Comparison of ENCODE assay signal across 24 cellular contexts in the genomic region with DNA sequence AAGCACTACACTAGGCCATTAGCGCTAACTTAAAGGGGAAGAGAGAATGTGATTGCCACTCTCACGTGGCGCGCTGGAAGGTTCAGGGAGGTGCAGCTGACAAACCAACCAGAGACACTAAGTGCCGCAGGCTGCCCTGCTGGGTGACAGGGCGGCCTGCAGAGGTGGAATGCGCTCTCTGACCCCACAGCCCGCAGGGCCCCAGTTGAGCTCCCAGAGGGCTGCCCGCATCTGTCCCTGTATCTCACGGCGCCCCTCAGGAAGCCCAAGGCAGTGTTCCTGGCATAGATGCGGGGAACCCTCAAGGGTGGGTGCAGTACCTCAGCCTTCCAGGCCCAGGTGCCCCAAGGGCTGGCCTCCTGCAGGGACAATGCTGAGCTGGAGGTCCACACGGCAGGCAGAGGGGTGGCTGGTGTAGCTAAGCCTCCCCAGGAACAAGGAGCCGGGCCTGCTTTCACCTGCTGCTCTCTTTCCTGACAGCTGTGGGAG.
DNase-seq lines count a peak whose midpoint lies in the region; ATAC-seq and TF ChIP-seq lines count a peak whose summit lies in the region.
"Had no signal": no experiment of that assay in that cellular context is flagged by ENCODE, and none has a peak within 500 bp of the region (broad histone marks: within the 10 kb centered on the region; RNA-seq: fewer than 3 reads in every experiment).

No MANE protein-coding gene starts in this region.

- no peak overlapping the region for H3K4me2 ChIP-seq in OCI-LY7 (ENCODE audit: low read length)
- H3K4me2 ChIP-seq: KMS-11 had no signal

- peaks cover 6% of the 10 kb centered on the region for H3K27me3 Mint-ChIP-seq in glutamatergic neuron (ENCODE audit: unreplicated experiment)

- H4K20me1 ChIP-seq in OCI-LY7 (ENCODE audit: insufficient read depth, low read length): no peaks in the 10 kb centered on the region

- H3K79me2 ChIP-seq in OCI-LY7 (ENCODE audit: insufficient read depth, low read depth, low read length): no peaks in the 10 kb centered on the region

- H3K9me3 ChIP-seq in OCI-LY7 (ENCODE audit: low read length) (no peaks in the 10 kb centered on the region), adrenal gland (replicated peaks in 1 of 3) (no peaks in the 10 kb centered on the region)
- H3K9me3 ChIP-seq: ascending aorta, suprapubic skin had no signal

- no peak for ATAC-seq in Right ventricle myocardium superior (ENCODE audit: poor library complexity)
- ATAC-seq: activated naive CD4-positive, alpha-beta T cell treated with anti-CD3 and anti-CD28 coated beads, Interleukin-2, amount 50 U/mL, for 72 hours had no signal

- POLR2A ChIA-PET in OCI-LY7 (lab: Charles Lee): no interaction called here

- H3K27ac Mint-ChIP-seq in glutamatergic neuron (ENCODE audit: unreplicated experiment): no peak overlapping the region
- H3K27ac Mint-ChIP-seq: dendritic cell treated with granulocyte-macrophage colony-stimulating factor and Interleukin-4, amounts not matched to agents 40 ng/mL and 50 ng/mL, for 4 days; stimulated activated naive B cell treated with anti-CD40 and anti-IgM and Interleukin-4, amounts not matched to agents 10 μg/mL and 1 μg/mL and 100 μg/mL, for 72 hours had no signal

- H3K9me3 Mint-ChIP-seq in glutamatergic neuron (ENCODE audit: unreplicated experiment): peaks cover 12% of the 10 kb centered on the region
- H3K9me3 Mint-ChIP-seq: activated naive CD4-positive, alpha-beta T cell treated with anti-CD3 and anti-CD28 coated beads, Interleukin-2, amount 50 U/mL, for 72 hours; dendritic cell treated with granulocyte-macrophage colony-stimulating factor and Interleukin-4, amounts not matched to agents 40 ng/mL and 50 ng/mL, for 4 days; stimulated activated naive B cell treated with anti-CD40 and anti-IgM and Interleukin-4, amounts not matched to agents 10 μg/mL and 1 μg/mL and 100 μg/mL, for 72 hours had no signal

- peaks cover 1% of the 10 kb centered on the region; the same call in 1 of the 2 replicates for H3K27me3 ChIP-seq in H7 (ENCODE audit: control insufficient read depth, insufficient read depth, low read length)
- no peaks in the 10 kb centered on the region for H3K27me3 ChIP-seq in adrenal gland
- H3K27me3 ChIP-seq: ascending aorta, suprapubic skin had no signal

- TF ChIP-seq CTCF in OCI-LY7 (conservative IDR thresholded peaks at IDR 0.05; ENCODE audit: low read length) (no peak), glutamatergic neuron (IDR thresholded peaks at IDR 0.05; ENCODE audit: partially characterized antibody, unreplicated experiment) (no peak), adrenal gland (IDR thresholded peaks at IDR 0.05) (no peak)

- H3K36me3 ChIP-seq in H7 (replicated peaks; ENCODE audit: control insufficient read depth, insufficient read depth, low read length): no peaks in the 10 kb centered on the region
- H3K36me3 ChIP-seq in OCI-LY7 (ENCODE audit: insufficient read depth, low read length): no peaks in the 10 kb centered on the region
- no peaks in the 10 kb centered on the region for H3K36me3 ChIP-seq in adrenal gland (replicated peaks in 1 of 2)
- H3K36me3 ChIP-seq: ascending aorta, suprapubic skin had no signal

- peak; percentile 72 for DNase-seq in H7
- peak; percentile 24 for DNase-seq in OCI-LY7 (ENCODE audit: low spot score)
- peak; percentile 65 for DNase-seq in islet precursor cell
- peak; percentile 66 for DNase-seq in posterior vena cava (ENCODE audit: low spot score)
- no peak for DNase-seq in glutamatergic neuron
- no peak for DNase-seq in adrenal gland
- no peak for DNase-seq in Right ventricle myocardium superior
- DNase-seq: activated CD4-positive, alpha-beta T cell treated with anti-CD3 and anti-CD28 coated beads, Interleukin-2, amount 50 U/mL, for 4 hours; activated CD4-positive, CD25-positive, alpha-beta regulatory T cell; activated CD8-positive, alpha-beta memory T cell treated with anti-CD3 and anti-CD28 coated beads, Interleukin-2, amount 50 U/mL, for 4 hours; C1 segment of cervical spinal cord; Calu3; NCI-H1048; NCI-H187; NCI-H226; SHP77; stimulated activated CD4-positive, alpha-beta T cell treated with anti-CD3 and anti-CD28 coated beads, Interleukin-4, amount 100 ng/mL, for 24 hours; stimulated activated naive B cell treated with anti-CD40 and anti-IgM and Interleukin-4, amounts not matched to agents 10 μg/mL and 1 μg/mL and 100 μg/mL, for 72 hours; SW 1271 had no signal

- H3K4me1 Mint-ChIP-seq in glutamatergic neuron (ENCODE audit: low read depth, unreplicated experiment): peaks cover 38% of the 10 kb centered on the region

- H3K36me3 Mint-ChIP-seq in glutamatergic neuron (ENCODE audit: unreplicated experiment): no peaks in the 10 kb centered on the region
- H3K36me3 Mint-ChIP-seq: activated naive CD4-positive, alpha-beta T cell treated with anti-CD3 and anti-CD28 coated beads, Interleukin-2, amount 50 U/mL, for 72 hours; stimulated activated naive B cell treated with anti-CD40 and anti-IgM and Interleukin-4, amounts not matched to agents 10 μg/mL and 1 μg/mL and 100 μg/mL, for 72 hours had no signal

- no TSS peak for BruUV-seq in OCI-LY7 (replicated peaks; lab: Mats Ljungman, UMichigan)

- H3K4me3 ChIP-seq in H7 (ENCODE audit: insufficient read depth, low read depth, low read length) (no peak overlapping the region), OCI-LY7 (ENCODE audit: low read depth, low read length, poor library complexity, severe bottlenecking) (no peak overlapping the region), adrenal gland (no peak overlapping the region)
- H3K4me3 ChIP-seq: ascending aorta, suprapubic skin had no signal

- WGBS in adrenal gland, 4 donors: 85 to 94% (median 86%) methylated on average over 10 to 14 of the region's 14 CpGs

- CTCF ChIA-PET in OCI-LY7 (lab: Charles Lee; ENCODE audit: unreplicated experiment): interaction anchor here (0.6 kb wide), 1 partner anchor 1179 kb away, joined by 4 read pairs; no protein-coding TSS in a partner anchor

- H3K4me1 ChIP-seq in OCI-LY7 (ENCODE audit: insufficient read depth, low read length, poor library complexity, severe bottlenecking) (peaks cover 75% of the 10 kb centered on the region), adrenal gland (replicated peaks in 1 of 2) (peaks cover 0 to 8% of the 10 kb centered on the region in 2 donors)

- TF ChIP-seq POLR2A in adrenal gland (IDR thresholded peaks at IDR 0.05): no peak

- no peak overlapping the region for H3K4me3 Mint-ChIP-seq in glutamatergic neuron (ENCODE audit: unreplicated experiment)
- H3K4me3 Mint-ChIP-seq: dendritic cell treated with granulocyte-macrophage colony-stimulating factor and Interleukin-4, amounts not matched to agents 40 ng/mL and 50 ng/mL, for 4 days; stimulated activated naive B cell treated with anti-CD40 and anti-IgM and Interleukin-4, amounts not matched to agents 10 μg/mL and 1 μg/mL and 100 μg/mL, for 72 hours had no signal

- intact Hi-C loops in OCI-LY7 (cut with micrococcal nuclease; ENCODE audit: unreplicated experiment): no loop called here
- intact Hi-C loops in posterior vena cava (cut with DNase I): no loop called here
- intact Hi-C loops in adrenal gland (cut with DNase I): no loop called here
- intact Hi-C loops in Right ventricle myocardium superior (cut with DNase I): no loop called here

- H3K9me2 ChIP-seq in OCI-LY7 (ENCODE audit: insufficient read depth, low read length): no peaks in the 10 kb centered on the region

- H2AFZ ChIP-seq in OCI-LY7 (ENCODE audit: low read length): no peak overlapping the region

- no peak overlapping the region for H3K27ac ChIP-seq in OCI-LY7 (ENCODE audit: low read depth, low read length, poor library complexity, severe bottlenecking)
- no peak overlapping the region for H3K27ac ChIP-seq in adrenal gland
- H3K27ac ChIP-seq: ascending aorta, KMS-11, suprapubic skin had no signal

Comparison
In these comparisons a context has a peak if more than half of its experiments do, and no peak if none do; other contexts are left out.
1. DNase-seq: peak in H7 (single experiment), OCI-LY7 (single experiment), islet precursor cell (single experiment) and posterior vena cava (single experiment); none in glutamatergic neuron (single experiment), adrenal gland (0 of 7) and Right ventricle myocardium superior (single experiment).